ENCODE assay signal across 1 cellular context in genomic region chr10:129530486-129531065, GRCh38.
TF ChIP-seq lines count a peak whose summit lies in the region.

No MANE protein-coding gene starts in this region.

TF ChIP-seq in GM23338, 12 proteins besides CTCF, POLR2A, EP300 and RAD21 (continued from another document):
- TF ChIP-seq, protein P1, sequence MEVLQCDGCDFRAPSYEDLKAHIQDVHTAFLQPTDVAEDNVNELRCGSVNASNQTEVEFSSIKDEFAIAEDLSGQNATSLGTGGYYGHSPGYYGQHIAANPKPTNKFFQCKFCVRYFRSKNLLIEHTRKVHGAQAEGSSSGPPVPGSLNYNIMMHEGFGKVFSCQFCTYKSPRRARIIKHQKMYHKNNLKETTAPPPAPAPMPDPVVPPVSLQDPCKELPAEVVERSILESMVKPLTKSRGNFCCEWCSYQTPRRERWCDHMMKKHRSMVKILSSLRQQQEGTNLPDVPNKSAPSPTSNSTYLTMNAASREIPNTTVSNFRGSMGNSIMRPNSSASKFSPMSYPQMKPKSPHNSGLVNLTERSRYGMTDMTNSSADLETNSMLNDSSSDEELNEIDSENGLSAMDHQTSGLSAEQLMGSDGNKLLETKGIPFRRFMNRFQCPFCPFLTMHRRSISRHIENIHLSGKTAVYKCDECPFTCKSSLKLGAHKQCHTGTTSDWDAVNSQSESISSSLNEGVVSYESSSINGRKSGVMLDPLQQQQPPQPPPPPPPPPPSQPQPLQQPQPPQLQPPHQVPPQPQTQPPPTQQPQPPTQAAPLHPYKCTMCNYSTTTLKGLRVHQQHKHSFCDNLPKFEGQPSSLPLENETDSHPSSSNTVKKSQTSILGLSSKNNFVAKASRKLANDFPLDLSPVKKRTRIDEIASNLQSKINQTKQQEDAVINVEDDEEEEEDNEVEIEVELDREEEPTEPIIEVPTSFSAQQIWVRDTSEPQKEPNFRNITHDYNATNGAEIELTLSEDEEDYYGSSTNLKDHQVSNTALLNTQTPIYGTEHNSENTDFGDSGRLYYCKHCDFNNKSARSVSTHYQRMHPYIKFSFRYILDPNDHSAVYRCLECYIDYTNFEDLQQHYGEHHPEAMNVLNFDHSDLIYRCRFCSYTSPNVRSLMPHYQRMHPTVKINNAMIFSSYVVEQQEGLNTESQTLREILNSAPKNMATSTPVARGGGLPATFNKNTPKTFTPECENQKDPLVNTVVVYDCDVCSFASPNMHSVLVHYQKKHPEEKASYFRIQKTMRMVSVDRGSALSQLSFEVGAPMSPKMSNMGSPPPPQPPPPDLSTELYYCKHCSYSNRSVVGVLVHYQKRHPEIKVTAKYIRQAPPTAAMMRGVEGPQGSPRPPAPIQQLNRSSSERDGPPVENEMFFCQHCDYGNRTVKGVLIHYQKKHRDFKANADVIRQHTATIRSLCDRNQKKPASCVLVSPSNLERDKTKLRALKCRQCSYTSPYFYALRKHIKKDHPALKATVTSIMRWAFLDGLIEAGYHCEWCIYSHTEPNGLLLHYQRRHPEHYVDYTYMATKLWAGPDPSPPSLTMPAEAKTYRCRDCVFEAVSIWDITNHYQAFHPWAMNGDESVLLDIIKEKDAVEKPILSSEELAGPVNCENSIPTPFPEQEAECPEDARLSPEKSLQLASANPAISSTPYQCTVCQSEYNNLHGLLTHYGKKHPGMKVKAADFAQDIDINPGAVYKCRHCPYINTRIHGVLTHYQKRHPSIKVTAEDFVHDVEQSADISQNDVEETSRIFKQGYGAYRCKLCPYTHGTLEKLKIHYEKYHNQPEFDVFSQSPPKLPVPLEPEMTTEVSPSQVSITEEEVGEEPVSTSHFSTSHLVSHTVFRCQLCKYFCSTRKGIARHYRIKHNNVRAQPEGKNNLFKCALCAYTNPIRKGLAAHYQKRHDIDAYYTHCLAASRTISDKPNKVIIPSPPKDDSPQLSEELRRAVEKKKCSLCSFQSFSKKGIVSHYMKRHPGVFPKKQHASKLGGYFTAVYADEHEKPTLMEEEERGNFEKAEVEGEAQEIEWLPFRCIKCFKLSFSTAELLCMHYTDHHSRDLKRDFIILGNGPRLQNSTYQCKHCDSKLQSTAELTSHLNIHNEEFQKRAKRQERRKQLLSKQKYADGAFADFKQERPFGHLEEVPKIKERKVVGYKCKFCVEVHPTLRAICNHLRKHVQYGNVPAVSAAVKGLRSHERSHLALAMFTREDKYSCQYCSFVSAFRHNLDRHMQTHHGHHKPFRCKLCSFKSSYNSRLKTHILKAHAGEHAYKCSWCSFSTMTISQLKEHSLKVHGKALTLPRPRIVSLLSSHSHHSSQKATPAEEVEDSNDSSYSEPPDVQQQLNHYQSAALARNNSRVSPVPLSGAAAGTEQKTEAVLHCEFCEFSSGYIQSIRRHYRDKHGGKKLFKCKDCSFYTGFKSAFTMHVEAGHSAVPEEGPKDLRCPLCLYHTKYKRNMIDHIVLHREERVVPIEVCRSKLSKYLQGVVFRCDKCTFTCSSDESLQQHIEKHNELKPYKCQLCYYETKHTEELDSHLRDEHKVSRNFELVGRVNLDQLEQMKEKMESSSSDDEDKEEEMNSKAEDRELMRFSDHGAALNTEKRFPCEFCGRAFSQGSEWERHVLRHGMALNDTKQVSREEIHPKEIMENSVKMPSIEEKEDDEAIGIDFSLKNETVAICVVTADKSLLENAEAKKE (CRISPR knock-in tag; IDR thresholded peaks at IDR 0.05) = no peak
- TF ChIP-seq JUNB (IDR thresholded peaks at IDR 0.05; ENCODE audit: unreplicated experiment) (no peak), ZNF331 (CRISPR knock-in tag; IDR thresholded peaks at IDR 0.05; ENCODE audit: low read depth) (no peak), REST (IDR thresholded peaks at IDR 0.05; ENCODE audit: unreplicated experiment) (no peak), ETS1 (IDR thresholded peaks at IDR 0.05) (no peak), STAT1 (IDR thresholded peaks at IDR 0.05; ENCODE audit: unreplicated experiment) (no peak), NANOG (IDR thresholded peaks at IDR 0.05; ENCODE audit: borderline replicate concordance) (no peak)
TF ChIP-seq in GM23338: peak in this region for 0.
